ENCODE assay signal across 33 cellular contexts in the genomic region with DNA sequence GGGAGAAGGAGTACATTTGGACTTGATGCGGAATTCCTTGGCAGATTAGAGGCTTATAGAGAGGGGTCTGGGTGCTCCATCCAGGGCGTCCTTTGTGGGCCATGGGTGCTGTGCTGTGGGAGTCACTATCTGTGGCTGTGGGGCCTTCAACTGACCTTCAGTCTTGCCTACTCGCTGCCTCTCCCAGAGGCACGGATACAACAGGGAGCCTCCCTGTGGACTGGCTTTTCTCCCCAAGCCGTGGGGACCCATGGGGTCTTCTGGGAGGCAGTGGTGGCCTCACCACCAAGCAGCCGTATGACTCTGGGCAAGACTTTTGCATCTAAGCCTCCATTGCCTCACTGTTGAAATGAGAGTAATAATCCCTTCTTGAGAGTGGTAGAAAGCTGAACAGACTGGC.
"Had no signal": no experiment of that assay in that cellular context is flagged by ENCODE, and none has a peak within 500 bp of the region (broad histone marks: within the 10 kb centered on the region; RNA-seq: fewer than 3 reads in every experiment).

No MANE protein-coding gene starts in this region.

- H3K36me3 Mint-ChIP-seq: mesothelial cell of epicardium; naive B cell; natural killer cell treated with Interleukin-12 subunit alpha and Interleukin-12 subunit beta and Interleukin-15 and Interleukin-18, amount 100 ng/mL, for 72 hours; neural progenitor cell had no signal

- H3K36me3 ChIP-seq: esophagus squamous epithelium, heart right ventricle, left lung, neural progenitor cell, tibial artery, upper lobe of left lung had no signal

- ATAC-seq: effector memory CD8-positive, alpha-beta T cell; heart right ventricle; left cardiac atrium; left lung; mucosa of descending colon; sciatic nerve; stimulated activated naive CD8-positive, alpha-beta T cell treated with anti-CD3 and anti-CD28 coated beads, Interleukin-15, Interleukin-2, amounts not matched to agents 100 U/mL and 50 U/mL, for 24 hours had no signal

- H3K4me1 ChIP-seq: parathyroid adenoma, testis had no signal

- H3K27ac ChIP-seq: coronary artery, esophagus squamous epithelium, heart right ventricle, left lung, neural progenitor cell, parathyroid adenoma, testis, tibial artery, upper lobe of left lung had no signal

- H3K4me3 Mint-ChIP-seq: effector memory CD8-positive, alpha-beta T cell; mesothelial cell of epicardium; naive B cell; natural killer cell treated with Interleukin-12 subunit alpha and Interleukin-12 subunit beta and Interleukin-15 and Interleukin-18, amount 100 ng/mL, for 72 hours; neural progenitor cell had no signal

- H3K79me2 ChIP-seq: parathyroid adenoma had no signal

- FAIRE-seq: endometrium, islet of Langerhans, urothelium cell line had no signal

- H3K27me3 ChIP-seq: esophagus squamous epithelium, heart right ventricle, neural progenitor cell, testis, tibial artery, upper lobe of left lung had no signal

- H3K4me2 ChIP-seq: neural progenitor cell, smooth muscle cell had no signal

- H3K4me3 ChIP-seq: coronary artery, esophagus squamous epithelium, heart right ventricle, left lung, mucosa of descending colon, neural progenitor cell, smooth muscle cell, testis, tibial artery, upper lobe of left lung had no signal

- H3K27ac Mint-ChIP-seq: effector memory CD8-positive, alpha-beta T cell; mesothelial cell of epicardium; neural progenitor cell; progenitor cell of endocrine pancreas had no signal

- H2AFZ ChIP-seq: neural progenitor cell, parathyroid adenoma had no signal

- H3K9ac ChIP-seq: neural progenitor cell, parathyroid adenoma had no signal

- DNase-seq: dermis blood vessel endothelial cell; effector memory CD8-positive, alpha-beta T cell; erythroblast; esophagus squamous epithelium; foreskin melanocyte; glutamatergic neuron; heart right ventricle; hippocampal formation; left cardiac atrium; left lung; mesenchymal stem cell; mucosa of descending colon; naive B cell; stimulated activated CD4-positive, alpha-beta T cell treated with anti-CD3 and anti-CD28 coated beads, Interleukin-12 subunit alpha, Interleukin-12 subunit beta, amount 100 ng/mL, for 4 hours; stimulated activated CD4-positive, alpha-beta T cell treated with anti-CD3 and anti-CD28 coated beads, Interleukin-1b, Interleukin-23, amount 100 ng/mL, for 48 hours; stimulated activated CD4-positive, alpha-beta T cell treated with anti-CD3 and anti-CD28 coated beads, Interleukin-4, amount 100 ng/mL, for 1 hour; stimulated activated CD8-positive, alpha-beta memory T cell treated with anti-CD3 and anti-CD28 coated beads, Interleukin-4, amount 100 ng/mL, for 48 hours; stimulated activated naive CD8-positive, alpha-beta T cell treated with anti-CD3 and anti-CD28 coated beads, Interleukin-15, Interleukin-2, amounts not matched to agents 100 U/mL and 50 U/mL, for 24 hours; substantia nigra; testis; tibial artery had no signal

- H3K9me3 Mint-ChIP-seq: effector memory CD8-positive, alpha-beta T cell; natural killer cell treated with Interleukin-12 subunit alpha and Interleukin-12 subunit beta and Interleukin-15 and Interleukin-18, amount 100 ng/mL, for 72 hours; neural progenitor cell had no signal

- H3K9me3 ChIP-seq: esophagus squamous epithelium, heart right ventricle, left lung, mucosa of descending colon, testis, tibial artery, upper lobe of left lung had no signal
